10 cellular contexts compared by ENCODE assay signal in genomic region chr12:52917800-52918199, GRCh38. TPM values are rescaled to one million over a fixed set of nuclear protein-coding genes. Genes with fewer than 3 reads are reported as not detected.
"Had no signal": no experiment of that assay in that cellular context is flagged by ENCODE, and none has a peak within 500 bp of the region (broad histone marks: within the 10 kb centered on the region; RNA-seq: fewer than 3 reads in every experiment).

No MANE protein-coding gene starts in this region.

- H3K27ac ChIP-seq: GM23248, HL-60 had no signal

- FAIRE-seq: H1, H54, HepG2 had no signal

- DNase-seq: GM23248, H9, HCEC 1CT, HFFc6, KG1 had no signal

- H3K4me3 ChIP-seq: GM23248 had no signal

- H3K9me3 Mint-ChIP-seq: H9, HFFc6, IgD-negative memory B cell had no signal

- H3K9ac ChIP-seq: GM23248 had no signal

- H2AFZ ChIP-seq: GM23248 had no signal

- ATAC-seq: HepG2 had no signal

- H3K27ac Mint-ChIP-seq: H9, HFFc6, IgD-negative memory B cell had no signal

- H3K4me3 Mint-ChIP-seq: H9, HFFc6, IgD-negative memory B cell had no signal

RNA-seq across cellular contexts. Expression of gene KRT8, which starts 12.9 kb away (rescaled TPM):
- polyA plus RNA-seq: IgD-negative memory B cell had no signal
